Comparison of ENCODE assay signal across 20 cellular contexts in the genomic region with DNA sequence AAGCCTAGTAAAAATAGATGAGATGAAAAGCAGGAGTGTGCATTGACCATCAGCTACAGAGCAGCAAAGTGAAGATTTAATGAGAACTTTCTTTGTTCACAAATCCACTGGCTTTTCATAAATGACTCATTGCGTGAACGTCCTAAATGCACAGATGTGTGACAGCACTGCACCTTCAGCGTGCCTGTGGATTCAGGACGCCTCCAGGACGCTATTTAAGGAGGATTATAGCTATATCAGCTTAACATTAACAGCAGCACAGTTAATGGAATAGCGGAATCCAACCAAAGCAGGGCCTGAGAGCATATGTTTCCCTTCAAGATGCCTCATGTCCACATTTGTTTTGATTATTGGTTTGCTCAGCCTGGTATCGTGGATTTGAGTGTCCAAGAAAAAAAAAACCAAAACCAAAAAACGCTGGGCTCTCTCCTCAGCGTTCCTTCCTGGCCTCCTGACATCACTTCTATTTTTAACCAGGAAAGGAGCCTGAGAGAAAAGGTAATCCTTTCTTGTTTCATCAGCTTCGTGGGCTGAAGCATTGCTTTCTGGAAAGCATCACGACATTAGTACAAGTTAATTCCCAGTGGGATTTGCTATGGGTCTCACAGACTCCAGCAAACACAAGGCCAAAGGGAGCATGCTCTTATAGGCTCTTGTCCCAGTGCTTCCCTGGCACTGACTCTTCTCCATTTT.
"Had no signal": no experiment of that assay in that cellular context is flagged by ENCODE, and none has a peak within 500 bp of the region (broad histone marks: within the 10 kb centered on the region; RNA-seq: fewer than 3 reads in every experiment).

No MANE protein-coding gene starts in this region.

- DNase-seq: activated CD4-positive, alpha-beta memory T cell treated with anti-CD3 and anti-CD28 coated beads for 36 hours; activated CD4-positive, CD25-positive, alpha-beta regulatory T cell treated with anti-CD3 and anti-CD28 coated beads, Interleukin-2, amount 50 U/mL, for 72 hours; activated CD8-positive, alpha-beta memory T cell treated with anti-CD3 and anti-CD28 coated beads, Interleukin-2, amount 10 ng/mL, durations not matched to agents 7 days and 5 days; activated effector memory CD4-positive, alpha-beta T cell treated with Interleukin-2 at 50 U/mL for 16 hours; activated T-cell treated with anti-CD3 and anti-CD28 coated beads, Interleukin-2, amount 50 U/mL, for 24 hours; body of pancreas; central memory CD4-positive, alpha-beta T cell; effector memory CD8-positive, alpha-beta T cell; gastrocnemius medialis; left colon; mucosa of descending colon; natural killer cell; posterior cingulate gyrus; right cardiac atrium; small intestine; stimulated activated CD4-positive, alpha-beta T cell treated with anti-CD3 and anti-CD28 coated beads, Interleukin-4, amount 100 ng/mL, for 4 hours; stimulated activated CD8-positive, alpha-beta memory T cell treated with anti-CD3 and anti-CD28 coated beads, Interleukin-4, amount 100 ng/mL, for 48 hours; stimulated activated naive CD8-positive, alpha-beta T cell treated with anti-CD3 and anti-CD28 coated beads, Interleukin-15, Interleukin-2, amounts not matched to agents 100 U/mL and 50 U/mL, for 24 hours had no signal

- H3K4me3 ChIP-seq: body of pancreas, gastrocnemius medialis, lung, mucosa of descending colon had no signal

- ATAC-seq: activated CD8-positive, alpha-beta memory T cell treated with anti-CD3 and anti-CD28 coated beads, Interleukin-2, amount 10 ng/mL, durations not matched to agents 7 days and 5 days; body of pancreas; effector memory CD8-positive, alpha-beta T cell; gastrocnemius medialis; left colon; mucosa of descending colon; natural killer cell; right cardiac atrium; stimulated activated naive CD8-positive, alpha-beta T cell treated with anti-CD3 and anti-CD28 coated beads, Interleukin-15, Interleukin-2, amounts not matched to agents 100 U/mL and 50 U/mL, for 24 hours had no signal

- H3K36me3 ChIP-seq: gastrocnemius medialis had no signal

- H3K27ac ChIP-seq: body of pancreas, gastrocnemius medialis had no signal

- FAIRE-seq: islet of Langerhans, small intestine had no signal

- H3K27me3 ChIP-seq: body of pancreas, gastrocnemius medialis had no signal

- H3K4me1 ChIP-seq: body of pancreas, gastrocnemius medialis had no signal

- H3K9me3 ChIP-seq: body of pancreas, gastrocnemius medialis, mucosa of descending colon had no signal
